Comparison of ENCODE assay signal across 29 cellular contexts in the genomic region with DNA sequence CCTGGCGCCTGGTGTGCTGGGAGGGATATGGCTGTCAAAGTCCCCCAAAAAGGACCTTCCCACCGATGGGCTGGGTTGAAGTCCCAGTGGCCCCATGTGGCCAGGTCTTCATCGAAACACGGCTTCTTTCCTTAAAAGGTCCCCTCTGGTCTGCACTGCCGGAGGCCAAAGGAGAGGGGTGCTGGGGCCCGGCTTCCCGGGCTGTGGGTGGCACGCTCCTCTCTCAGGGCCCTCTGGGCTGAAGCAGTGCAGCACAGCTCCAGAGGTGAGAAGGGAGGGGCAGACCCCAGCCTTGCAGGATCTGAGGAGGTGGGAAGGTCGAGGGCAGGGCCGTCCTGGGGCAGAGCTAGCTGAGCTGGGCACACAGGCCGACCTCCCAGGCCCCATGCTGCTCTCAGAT.
"Had no signal": no experiment of that assay in that cellular context is flagged by ENCODE, and none has a peak within 500 bp of the region (broad histone marks: within the 10 kb centered on the region; RNA-seq: fewer than 3 reads in every experiment).

No MANE protein-coding gene starts in this region.

- H3K4me3 ChIP-seq: body of pancreas, breast epithelium had no signal

- H3K27me3 ChIP-seq: brain microvascular endothelial cell had no signal

- H3K4me1 ChIP-seq: breast epithelium had no signal

- H3K27ac ChIP-seq: body of pancreas, brain microvascular endothelial cell, breast epithelium, VCaP had no signal

- DNase-seq: activated CD4-positive, alpha-beta memory T cell treated with anti-CD3 and anti-CD28 coated beads, Interleukin-2, amount 10 ng/mL, durations not matched to agents 7 days and 5 days; activated CD4-positive, alpha-beta T cell treated with anti-CD3 and anti-CD28 coated beads for 1 hour; activated CD4-positive, alpha-beta T cell treated with anti-CD3 and anti-CD28 coated beads for 36 hours; activated CD4-positive, alpha-beta T cell treated with anti-CD3 and anti-CD28 coated beads for 48 hours; activated CD4-positive, alpha-beta T cell treated with anti-CD3 and anti-CD28 coated beads, Interleukin-2, amount 10 ng/mL, durations not matched to agents 7 days and 5 days; activated CD4-positive, alpha-beta T cell treated with anti-CD3 and anti-CD28 coated beads, Interleukin-2, amount 50 U/mL, for 48 hours; activated CD4-positive, CD25-positive, alpha-beta regulatory T cell; activated CD8-positive, alpha-beta memory T cell treated with anti-CD3 and anti-CD28 coated beads for 24 hours; activated CD8-positive, alpha-beta memory T cell treated with anti-CD3 and anti-CD28 coated beads, Interleukin-2, amount 10 ng/mL, durations not matched to agents 7 days and 5 days; activated CD8-positive, alpha-beta memory T cell treated with anti-CD3 and anti-CD28 coated beads, Interleukin-2, amount 50 U/mL, for 48 hours; activated CD8-positive, alpha-beta T cell treated with anti-CD3 and anti-CD28 coated beads, Interleukin-2, amount 10 ng/mL, durations not matched to agents 7 days and 5 days; activated effector memory CD4-positive, alpha-beta T cell treated with Interleukin-2 at 50 U/mL for 16 hours; activated gamma-delta T cell; activated naive CD4-positive, alpha-beta T cell treated with anti-CD3 and anti-CD28 coated beads, Interleukin-2, amount 10 ng/mL, durations not matched to agents 7 days and 5 days; activated naive CD4-positive, alpha-beta T cell treated with Interleukin-2 at 50 U/mL for 16 hours; activated naive CD8-positive, alpha-beta T cell treated with anti-CD3 and anti-CD28 coated beads, Interleukin-2, amount 10 ng/mL, durations not matched to agents 7 days and 5 days; activated naive CD8-positive, alpha-beta T cell treated with anti-CD3 and anti-CD28 coated beads, Interleukin-2, amount 50 U/mL, for 24 hours; activated T-cell treated with anti-CD3 and anti-CD28 coated beads, Interleukin-2, amount 50 U/mL, for 24 hours; activated T-cell treated with anti-CD3 and anti-CD28 coated beads, Interleukin-2, amount 50 U/mL, for 48 hours; aorta; body of pancreas; brain microvascular endothelial cell; cerebellar nuclear complex; T-helper 1 cell; T-helper 2 cell; T-helper 9 cell had no signal

- H3K9me3 ChIP-seq: body of pancreas, breast epithelium had no signal

- ATAC-seq: activated CD4-positive, alpha-beta T cell treated with anti-CD3 and anti-CD28 coated beads for 36 hours; activated CD4-positive, CD25-positive, alpha-beta regulatory T cell treated with anti-CD3 and anti-CD28 coated beads, Interleukin-2, amount 50 U/mL, for 24 hours; activated CD8-positive, alpha-beta memory T cell treated with anti-CD3 and anti-CD28 coated beads, Interleukin-2, amount 10 ng/mL, durations not matched to agents 7 days and 5 days; activated CD8-positive, alpha-beta T cell treated with anti-CD3 and anti-CD28 coated beads, Interleukin-2, amount 10 ng/mL, durations not matched to agents 7 days and 5 days; activated naive CD8-positive, alpha-beta T cell treated with anti-CD3 and anti-CD28 coated beads, Interleukin-2, amount 50 U/mL, for 24 hours; body of pancreas had no signal

- H3K36me3 ChIP-seq: breast epithelium had no signal
